Comparison of ENCODE assay signal across 25 cellular contexts in genomic region chr3:141348848-141349247, GRCh38.
"Had no signal": no experiment of that assay in that cellular context is flagged by ENCODE, and none has a peak within 500 bp of the region (broad histone marks: within the 10 kb centered on the region; RNA-seq: fewer than 3 reads in every experiment).

No MANE protein-coding gene starts in this region.

- DNase-seq: activated CD4-positive, alpha-beta memory T cell treated with anti-CD3 and anti-CD28 coated beads, Interleukin-2, amount 10 ng/mL, durations not matched to agents 7 days and 5 days; activated CD4-positive, alpha-beta T cell treated with anti-CD3 and anti-CD28 coated beads, Interleukin-2, amount 10 ng/mL, durations not matched to agents 24 days and 14 days; activated gamma-delta T cell treated with Interleukin-2 at 50 U/mL for 16 hours; anterior cingulate cortex; erythroblast; gastrocnemius medialis; hippocampal formation; kidney glomerular epithelial cell; left ventricle myocardium superior; mammary epithelial cell; stimulated activated CD4-positive, alpha-beta T cell treated with anti-CD3 and anti-CD28 coated beads, Interleukin-2, amount 100 ng/mL, for 48 hours; stimulated activated CD8-positive, alpha-beta memory T cell treated with anti-CD3 and anti-CD28 coated beads, Interleukin-4, amount 100 ng/mL, for 48 hours; stimulated activated naive B cell treated with anti-CD40 and anti-IgM and Interleukin-4, amounts not matched to agents 10 μg/mL and 1 μg/mL and 100 μg/mL, for 72 hours had no signal

- H3K9me3 ChIP-seq: gastrocnemius medialis, neutrophil, thoracic aorta, vagina had no signal

- H3K27me3 Mint-ChIP-seq: activated naive CD4-positive, alpha-beta T cell treated with anti-CD3 and anti-CD28 coated beads, Interleukin-2, amount 50 U/mL, for 24 hours had no signal

- H3K9me3 Mint-ChIP-seq: activated CD4-positive, alpha-beta memory T cell treated with anti-CD3 and anti-CD28 coated beads, Interleukin-2, amount 10 ng/mL, durations not matched to agents 7 days and 5 days; activated CD4-positive, alpha-beta T cell treated with anti-CD3 and anti-CD28 coated beads, Interleukin-2, amount 10 ng/mL, durations not matched to agents 24 days and 14 days; activated naive CD4-positive, alpha-beta T cell treated with anti-CD3 and anti-CD28 coated beads, Interleukin-2, amount 50 U/mL, for 24 hours; natural killer cell treated with Interleukin-12 subunit alpha and Interleukin-12 subunit beta and Interleukin-15 and Interleukin-18, amount 100 ng/mL, for 72 hours; type B pancreatic cell had no signal

- H2AFZ ChIP-seq: parathyroid adenoma had no signal

- H3K9ac ChIP-seq: parathyroid adenoma had no signal

- H3K36me3 Mint-ChIP-seq: brain; natural killer cell treated with Interleukin-12 subunit alpha and Interleukin-12 subunit beta and Interleukin-15 and Interleukin-18, amount 100 ng/mL, for 72 hours; stimulated activated naive B cell treated with anti-CD40 and anti-IgM and Interleukin-4, amounts not matched to agents 10 μg/mL and 1 μg/mL and 100 μg/mL, for 72 hours; type B pancreatic cell had no signal

- ATAC-seq: activated CD4-positive, CD25-positive, alpha-beta regulatory T cell treated with anti-CD3 and anti-CD28 coated beads, Interleukin-2, amount 50 U/mL, for 24 hours; gastrocnemius medialis; left ventricle myocardium superior; natural killer cell treated with Interleukin-12 subunit alpha and Interleukin-12 subunit beta and Interleukin-15 and Interleukin-18, amount 100 ng/mL, for 72 hours; sciatic nerve; stimulated activated naive B cell treated with anti-CD40 and anti-IgM and Interleukin-4, amounts not matched to agents 10 μg/mL and 1 μg/mL and 100 μg/mL, for 72 hours had no signal

- H3K36me3 ChIP-seq: gastrocnemius medialis, neutrophil, thoracic aorta, vagina had no signal

- H3K4me1 ChIP-seq: gastrocnemius medialis, parathyroid adenoma, vagina had no signal

- H3K27ac ChIP-seq: gastrocnemius medialis, neutrophil, parathyroid adenoma, thoracic aorta, vagina, VCaP had no signal

- H3K79me2 ChIP-seq: parathyroid adenoma had no signal

- H3K27ac Mint-ChIP-seq: activated CD4-positive, alpha-beta memory T cell treated with anti-CD3 and anti-CD28 coated beads, Interleukin-2, amount 10 ng/mL, durations not matched to agents 7 days and 5 days; activated CD4-positive, alpha-beta T cell treated with anti-CD3 and anti-CD28 coated beads, Interleukin-2, amount 10 ng/mL, durations not matched to agents 24 days and 14 days; activated naive CD4-positive, alpha-beta T cell treated with anti-CD3 and anti-CD28 coated beads, Interleukin-2, amount 50 U/mL, for 24 hours; activated T-helper 1 cell treated with anti-CD3 and anti-CD28 coated beads, Interleukin-12 subunit alpha, Interleukin-12 subunit beta, Interleukin-2, Interleukin-4 antibody, amounts not matched to agents 30 ng/mL and 10 ng/mL and 1 ng/mL, durations not matched to agents 14 hours and 24 hours and 36 hours; brain; natural killer cell treated with Interleukin-12 subunit alpha and Interleukin-12 subunit beta and Interleukin-15 and Interleukin-18, amount 100 ng/mL, for 72 hours; stimulated activated naive B cell treated with anti-CD40 and anti-IgM and Interleukin-4, amounts not matched to agents 10 μg/mL and 1 μg/mL and 100 μg/mL, for 72 hours; type B pancreatic cell had no signal

- H3K27me3 ChIP-seq: gastrocnemius medialis, neutrophil, vagina had no signal

- H3K4me3 ChIP-seq: gastrocnemius medialis, thoracic aorta, vagina had no signal

- H3K4me3 Mint-ChIP-seq: activated CD4-positive, alpha-beta memory T cell treated with anti-CD3 and anti-CD28 coated beads, Interleukin-2, amount 10 ng/mL, durations not matched to agents 7 days and 5 days; activated CD4-positive, alpha-beta T cell treated with anti-CD3 and anti-CD28 coated beads, Interleukin-2, amount 10 ng/mL, durations not matched to agents 24 days and 14 days; activated naive CD4-positive, alpha-beta T cell treated with anti-CD3 and anti-CD28 coated beads, Interleukin-2, amount 50 U/mL, for 24 hours; activated T-helper 1 cell treated with anti-CD3 and anti-CD28 coated beads, Interleukin-12 subunit alpha, Interleukin-12 subunit beta, Interleukin-2, Interleukin-4 antibody, amounts not matched to agents 30 ng/mL and 10 ng/mL and 1 ng/mL, durations not matched to agents 14 hours and 24 hours and 36 hours; brain; natural killer cell treated with Interleukin-12 subunit alpha and Interleukin-12 subunit beta and Interleukin-15 and Interleukin-18, amount 100 ng/mL, for 72 hours; stimulated activated naive B cell treated with anti-CD40 and anti-IgM and Interleukin-4, amounts not matched to agents 10 μg/mL and 1 μg/mL and 100 μg/mL, for 72 hours; type B pancreatic cell had no signal

- H3K4me1 Mint-ChIP-seq: activated CD4-positive, alpha-beta memory T cell treated with anti-CD3 and anti-CD28 coated beads, Interleukin-2, amount 10 ng/mL, durations not matched to agents 7 days and 5 days; activated CD4-positive, alpha-beta T cell treated with anti-CD3 and anti-CD28 coated beads, Interleukin-2, amount 10 ng/mL, durations not matched to agents 24 days and 14 days; activated naive CD4-positive, alpha-beta T cell treated with anti-CD3 and anti-CD28 coated beads, Interleukin-2, amount 50 U/mL, for 24 hours had no signal
